ENCODE assay signal across 16 cellular contexts in the genomic region with DNA sequence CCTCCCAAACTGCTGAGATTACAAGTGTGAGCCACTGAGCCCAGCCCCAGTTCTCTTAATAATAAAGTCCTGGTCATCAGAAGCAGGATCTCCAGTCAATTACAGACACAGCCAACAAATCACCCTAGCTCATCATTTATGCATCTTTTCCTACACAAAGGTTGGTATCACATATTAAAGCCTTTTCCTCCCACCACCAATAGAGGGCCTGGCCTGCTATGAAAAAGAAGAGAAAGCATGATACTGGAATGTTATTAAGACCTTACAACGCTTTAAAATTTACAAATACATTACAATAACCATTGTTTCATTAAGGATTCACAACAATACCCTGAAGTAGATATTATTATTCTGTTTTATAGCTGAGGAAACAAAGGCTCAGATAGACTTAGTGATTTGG. TPM values are rescaled to one million over a fixed set of nuclear protein-coding genes. Genes with fewer than 3 reads are reported as not detected.
DNase-seq lines count a peak whose midpoint lies in the region; ATAC-seq, FAIRE-seq and TF ChIP-seq lines count a peak whose summit lies in the region.
"Had no signal": no experiment of that assay in that cellular context is flagged by ENCODE, and none has a peak within 500 bp of the region (broad histone marks: within the 10 kb centered on the region; RNA-seq: fewer than 3 reads in every experiment).

No MANE protein-coding gene starts in this region.

- H3K4me1 Mint-ChIP-seq in glutamatergic neuron (ENCODE audit: low read depth, unreplicated experiment) = no peaks in the 10 kb centered on the region
- no peaks in the 10 kb centered on the region for H3K4me1 Mint-ChIP-seq in activated T-cell treated with anti-CD3 and anti-CD28 coated beads, Interleukin-2, amount 50 U/mL, for 72 hours (ENCODE audit: low read depth)
- H3K4me1 Mint-ChIP-seq: activated B cell treated with CpG ODN at 0.5 μM for 24 hours; CD4-positive, CD25-positive, alpha-beta regulatory T cell had no signal

- H3K4me3 ChIP-seq in A549 (no peak overlapping the region), GM23248 (no peak overlapping the region), RWPE2 (ENCODE audit: severe bottlenecking) (no peak overlapping the region), suprapubic skin (no peak overlapping the region)
- H3K4me3 ChIP-seq: coronary artery had no signal

- H3K27ac Mint-ChIP-seq in glutamatergic neuron (ENCODE audit: unreplicated experiment) = no peak overlapping the region
- H3K27ac Mint-ChIP-seq in activated T-cell treated with anti-CD3 and anti-CD28 coated beads, Interleukin-2, amount 50 U/mL, for 72 hours = no peak overlapping the region
- H3K27ac Mint-ChIP-seq: activated B cell treated with CpG ODN at 0.5 μM for 24 hours; CD4-positive, CD25-positive, alpha-beta regulatory T cell had no signal

- H3K4me2 ChIP-seq in A549 = no peak overlapping the region
- no peak overlapping the region for H3K4me2 ChIP-seq in GM23248 (ENCODE audit: unreplicated experiment)

- TF ChIP-seq CTCF in A549 (IDR thresholded peaks at IDR 0.05) (peak; percentile 52), RWPE2 (IDR thresholded peaks at IDR 0.05; ENCODE audit: poor library complexity, severe bottlenecking) (peak; percentile 55), glutamatergic neuron (IDR thresholded peaks at IDR 0.05; ENCODE audit: partially characterized antibody, unreplicated experiment) (peak; percentile 50), suprapubic skin (IDR thresholded peaks at IDR 0.05) (no peak)

- no peaks in the 10 kb centered on the region for H3K9me3 ChIP-seq in A549
- H3K9me3 ChIP-seq in GM23248 (ENCODE audit: low read depth) = no peaks in the 10 kb centered on the region
- no peaks in the 10 kb centered on the region for H3K9me3 ChIP-seq in RWPE2 (ENCODE audit: severe bottlenecking)
- H3K9me3 ChIP-seq in suprapubic skin = no peaks in the 10 kb centered on the region

- H3K79me2 ChIP-seq in GM23248 (ENCODE audit: insufficient read depth) = no peaks in the 10 kb centered on the region

- peak; percentile 71 to 82; a peak in 4 of 6 replicates for ATAC-seq in A549
- no peak for ATAC-seq in RWPE2 (ENCODE audit: low read depth)
- ATAC-seq in GM18870 (IDR thresholded peaks at IDR 0.05; ENCODE audit: unreplicated experiment) = no peak
- ATAC-seq in activated T-cell treated with anti-CD3 and anti-CD28 coated beads, Interleukin-2, amount 50 U/mL, for 72 hours (replicated peaks in 1 of 2) = no peak
- ATAC-seq: stimulated activated naive CD8-positive, alpha-beta T cell treated with anti-CD3 and anti-CD28 coated beads, Interleukin-15, Interleukin-2, amounts not matched to agents 100 U/mL and 50 U/mL, for 24 hours had no signal

- H3K36me3 ChIP-seq in GM23248 (ENCODE audit: low read depth) (no peaks in the 10 kb centered on the region), RWPE2 (ENCODE audit: low read depth) (no peaks in the 10 kb centered on the region), suprapubic skin (no peaks in the 10 kb centered on the region)

- POLR2A ChIA-PET in A549 (lab: Yijun Ruan, JAX) = no interaction called here

- peaks cover 13% of the 10 kb centered on the region; the same call in 1 of the 2 replicates for H3K27me3 ChIP-seq in GM23248 (replicated peaks; ENCODE audit: insufficient read depth)
- peaks cover 20% of the 10 kb centered on the region for H3K27me3 ChIP-seq in RWPE2 (ENCODE audit: insufficient read depth, poor library complexity, severe bottlenecking)
- H3K27me3 ChIP-seq in suprapubic skin = peaks cover 20% of the 10 kb centered on the region

- no peak overlapping the region for H3K9ac ChIP-seq in GM23248

- TF ChIP-seq EP300 in A549 (IDR thresholded peaks at IDR 0.05) (no peak), suprapubic skin (IDR thresholded peaks at IDR 0.05) (no peak)

- no peak overlapping the region for H3K27ac ChIP-seq in A549
- no peak overlapping the region for H3K27ac ChIP-seq in GM23248
- H3K27ac ChIP-seq in RWPE2 (ENCODE audit: poor library complexity, severe bottlenecking) = no peak overlapping the region
- H3K27ac ChIP-seq in suprapubic skin = no peak overlapping the region
- H3K27ac ChIP-seq: coronary artery had no signal

- H2AFZ ChIP-seq in GM23248 = no peak overlapping the region

- in situ Hi-C loops in GM23248 (cut with MboI) = no loop called here

- TF ChIP-seq RAD21 in A549 (conservative IDR thresholded peaks at IDR 0.05 in 1 of 2, IDR thresholded peaks at IDR 0.05 in 1 of 2) = peak; percentile 37 to 55; a peak in 4 of 5 replicates

- no peaks in the 10 kb centered on the region for H3K9me2 ChIP-seq in GM23248 (ENCODE audit: insufficient read depth)

- H3K27me3 Mint-ChIP-seq in glutamatergic neuron (ENCODE audit: unreplicated experiment) = peaks cover 7% of the 10 kb centered on the region
- H3K27me3 Mint-ChIP-seq in activated T-cell treated with anti-CD3 and anti-CD28 coated beads, Interleukin-2, amount 50 U/mL, for 72 hours (ENCODE audit: low read depth) = peaks cover 19% of the 10 kb centered on the region

- H3K4me1 ChIP-seq in A549 (no peaks in the 10 kb centered on the region), GM23248 (ENCODE audit: insufficient read depth) (no peaks in the 10 kb centered on the region), RWPE2 (ENCODE audit: insufficient read depth, poor library complexity, severe bottlenecking) (no peaks in the 10 kb centered on the region), suprapubic skin (no peaks in the 10 kb centered on the region)

- TF ChIP-seq POLR2A in A549 (IDR thresholded peaks at IDR 0.05; ENCODE audit: low read length) (no peak), suprapubic skin (IDR thresholded peaks at IDR 0.05) (no peak)

- FAIRE-seq in A549 (lab: Jason Lieb, UNC) = no peak
- FAIRE-seq: GM18507 had no signal

- H3K9me3 Mint-ChIP-seq in glutamatergic neuron (ENCODE audit: unreplicated experiment) = no peaks in the 10 kb centered on the region
- H3K9me3 Mint-ChIP-seq in activated T-cell treated with anti-CD3 and anti-CD28 coated beads, Interleukin-2, amount 50 U/mL, for 72 hours = no peaks in the 10 kb centered on the region

- H4K20me1 ChIP-seq in GM23248 (ENCODE audit: insufficient read depth) = no peaks in the 10 kb centered on the region

- 3% methylated on average over 1 of the region's 1 CpG for WGBS in A549 (ENCODE audit: missing lambda C conversion rate)
- 44 to 46% methylated on average over 1 of the region's 1 CpG for WGBS in GM23248 (ENCODE audit: low coverage in 1 of 2, low lambda C conversion rate in 2 of 2, missing lambda C conversion rate in 2 of 2), 2 experiments
- WGBS in suprapubic skin = 33% methylated on average over 1 of the region's 1 CpG

- DNase-seq in A549 (ENCODE audit: low read depth in 1 of 2, low spot score in 1 of 2) (peak in 1 of 2 experiments; percentile 21), GM23248 (peak; percentile 34), RWPE2 (ENCODE audit: low spot score) (no peak), glutamatergic neuron (no peak), activated gamma-delta T cell (lab: John Stamatoyannopoulos, UW) (no peak), suprapubic skin (ENCODE audit: low spot score in 2 of 2) (no peak)
- DNase-seq in activated T-cell treated with anti-CD3 and anti-CD28 coated beads, Interleukin-2, amount 50 U/mL, for 72 hours = no peak
- DNase-seq: activated B cell treated with CpG ODN at 0.5 μM for 24 hours; CD4-positive, CD25-positive, alpha-beta regulatory T cell; hippocampal formation; NCI-H1105; RPMI8226; stimulated activated naive CD8-positive, alpha-beta T cell treated with anti-CD3 and anti-CD28 coated beads, Interleukin-15, Interleukin-2, amounts not matched to agents 100 U/mL and 50 U/mL, for 24 hours had no signal

- no peak overlapping the region for H3K4me3 Mint-ChIP-seq in glutamatergic neuron (ENCODE audit: unreplicated experiment)
- H3K4me3 Mint-ChIP-seq in activated T-cell treated with anti-CD3 and anti-CD28 coated beads, Interleukin-2, amount 50 U/mL, for 72 hours = no peak overlapping the region
- H3K4me3 Mint-ChIP-seq: activated B cell treated with CpG ODN at 0.5 μM for 24 hours; CD4-positive, CD25-positive, alpha-beta regulatory T cell had no signal

- H3K36me3 Mint-ChIP-seq in glutamatergic neuron (ENCODE audit: unreplicated experiment) = no peaks in the 10 kb centered on the region
- H3K36me3 Mint-ChIP-seq in activated T-cell treated with anti-CD3 and anti-CD28 coated beads, Interleukin-2, amount 50 U/mL, for 72 hours (ENCODE audit: insufficient read depth in 2 of 2) = no peaks in the 10 kb centered on the region
- H3K36me3 Mint-ChIP-seq: CD4-positive, CD25-positive, alpha-beta regulatory T cell had no signal

- CTCF ChIA-PET in A549 (lab: Yijun Ruan, JAX) = interaction anchor here (0.6 to 4.8 kb wide), 16 partner anchors 9 to 554 kb away, joined by 3 to 41 read pairs (median 4); no protein-coding TSS in a partner anchor

- no peaks in the 10 kb centered on the region for H3F3A ChIP-seq in GM23248 (ENCODE audit: insufficient read depth)

TF ChIP-seq in A549, 52 proteins besides CTCF, POLR2A, EP300 and RAD21:
- peak; percentile 43; the same call in 2 of the 3 replicates for TF ChIP-seq SMC3 (IDR thresholded peaks at IDR 0.05)
- TF ChIP-seq, protein P1, sequence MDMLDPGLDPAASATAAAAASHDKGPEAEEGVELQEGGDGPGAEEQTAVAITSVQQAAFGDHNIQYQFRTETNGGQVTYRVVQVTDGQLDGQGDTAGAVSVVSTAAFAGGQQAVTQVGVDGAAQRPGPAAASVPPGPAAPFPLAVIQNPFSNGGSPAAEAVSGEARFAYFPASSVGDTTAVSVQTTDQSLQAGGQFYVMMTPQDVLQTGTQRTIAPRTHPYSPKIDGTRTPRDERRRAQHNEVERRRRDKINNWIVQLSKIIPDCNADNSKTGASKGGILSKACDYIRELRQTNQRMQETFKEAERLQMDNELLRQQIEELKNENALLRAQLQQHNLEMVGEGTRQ (IDR thresholded peaks at IDR 0.05) = no peak
- TF ChIP-seq RARB (CRISPR knock-in tag; IDR thresholded peaks at IDR 0.05) = no peak
- no peak for TF ChIP-seq HOXA7 (CRISPR knock-in tag; IDR thresholded peaks at IDR 0.05)
- TF ChIP-seq, protein P2, sequence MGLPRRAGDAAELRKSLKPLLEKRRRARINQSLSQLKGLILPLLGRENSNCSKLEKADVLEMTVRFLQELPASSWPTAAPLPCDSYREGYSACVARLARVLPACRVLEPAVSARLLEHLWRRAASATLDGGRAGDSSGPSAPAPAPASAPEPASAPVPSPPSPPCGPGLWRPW (IDR thresholded peaks at IDR 0.05) = no peak

RNA-seq across cellular contexts. Expression of a gene that starts 25.9 kb away (rescaled TPM):
- polyA plus RNA-seq in A549 (2011; rRNA removed) = 0.60 and 0.70 TPM in 2 replicates
- polyA plus RNA-seq in A549 (2012; cell fraction: cytosol; rRNA removed) = 0.73 and 1.0 TPM in 2 replicates
- polyA plus RNA-seq in A549 (2012; cell fraction: nucleus; rRNA removed) = 1.3 and 1.5 TPM in 2 replicates
- polyA plus RNA-seq in A549 (2017; fragmentation: RNase III; extraction: RNeasy Plus Mini Kit Qiagen cat#74134 plus additional on column Dnase treatment) = 0.54 to 0.71 TPM (median 0.68 TPM) in 3 replicates
- 0.33 and 0.44 TPM in 2 replicates for polyA minus RNA-seq in A549 (2011; rRNA and poly(A)+ RNA removed)
- not detected in 2 replicates for total RNA-seq in GM23248 (2014; rRNA removed; shearing (Covaris generic))
- polyA plus RNA-seq in GM23248 (2016; fragmentation: Nextera tagmentation; extraction: Ambion mirVana) = not detected in 2 replicates
- total RNA-seq in glutamatergic neuron (ENCODE audit: unreplicated experiment) = 0.27 TPM
- not detected for total RNA-seq in suprapubic skin
- not detected for total RNA-seq in activated T-cell treated with anti-CD3 and anti-CD28 coated beads, Interleukin-2, amount 50 U/mL, for 72 hours
- total RNA-seq: activated B cell treated with CpG ODN at 0.5 μM for 24 hours; CD4-positive, CD25-positive, alpha-beta regulatory T cell had no signal
- polyA plus RNA-seq: CD4-positive, CD25-positive, alpha-beta regulatory T cell had no signal

Comparison
In these comparisons a context has a peak if more than half of its experiments do, and no peak if none do; other contexts are left out.
1. ATAC-seq: peak in A549 (2 of 2); none in RWPE2 (single experiment), GM18870 (single experiment) and activated T-cell treated with anti-CD3 and anti-CD28 coated beads, Interleukin-2, amount 50 U/mL, for 72 hours (0 of 2).
2. CTCF ChIP-seq: peak in A549 (single experiment), RWPE2 (single experiment) and glutamatergic neuron (single experiment); none in suprapubic skin (0 of 2).